8 cellular contexts compared by ENCODE assay signal in genomic region chr1:1033009-1033587, GRCh38. TPM values are rescaled to one million over a fixed set of nuclear protein-coding genes. Genes with fewer than 3 reads are reported as not detected.
DNase-seq lines count a peak whose midpoint lies in the region; ATAC-seq lines count a peak whose summit lies in the region.

No MANE protein-coding gene starts in this region.

- CTCF ChIA-PET in activated CD8-positive, alpha-beta T cell treated with anti-CD3 and anti-CD28 coated beads, Interleukin-2, amount 10 ng/mL, durations not matched to agents 7 days and 5 days (lab: Charles Lee) = interaction anchor here (0.7 to 4.0 kb wide), 16 partner anchors 11 to 339 kb away, joined by 3 to 52 read pairs (median 4); partner anchors contain the start of genes AGRN and ISG15

- no peak overlapping the region for H3K27ac ChIP-seq in mesodermal cell (ENCODE audit: low read depth, low read length, severe bottlenecking)

- peak; percentile 83 for ATAC-seq in HG03066 (IDR thresholded peaks at IDR 0.05; ENCODE audit: low read depth, unreplicated experiment)
- ATAC-seq in activated CD8-positive, alpha-beta T cell treated with anti-CD3 and anti-CD28 coated beads, Interleukin-2, amount 10 ng/mL, durations not matched to agents 7 days and 5 days = peak; percentile 93
- ATAC-seq in effector memory CD8-positive, alpha-beta T cell (replicated peaks) = peak; percentile 92

- H3K4me1 Mint-ChIP-seq in activated CD8-positive, alpha-beta T cell treated with anti-CD3 and anti-CD28 coated beads, Interleukin-2, amount 10 ng/mL, durations not matched to agents 7 days and 5 days (ENCODE audit: low read depth) = peaks cover 12% of the 10 kb centered on the region
- peaks cover 4 to 6% of the 10 kb centered on the region in 2 donors for H3K4me1 Mint-ChIP-seq in effector memory CD8-positive, alpha-beta T cell (ENCODE audit: low read depth in 2 of 2)

- POLR2A ChIA-PET in activated CD8-positive, alpha-beta T cell treated with anti-CD3 and anti-CD28 coated beads, Interleukin-2, amount 10 ng/mL, durations not matched to agents 7 days and 5 days (lab: Charles Lee) = interaction anchor here (0.5 to 1.5 kb wide), 4 partner anchors 30 to 393 kb away, joined by 3 to 13 read pairs (median 3); partner anchors contain the start of gene AURKAIP1

- H3K36me3 ChIP-seq in mesodermal cell (ENCODE audit: control insufficient read depth, insufficient read depth, low read length) = peaks cover 18% of the 10 kb centered on the region

- no peaks in the 10 kb centered on the region for H3K36me3 Mint-ChIP-seq in activated CD8-positive, alpha-beta T cell treated with anti-CD3 and anti-CD28 coated beads, Interleukin-2, amount 10 ng/mL, durations not matched to agents 7 days and 5 days (ENCODE audit: low read depth)
- H3K36me3 Mint-ChIP-seq in effector memory CD8-positive, alpha-beta T cell (ENCODE audit: insufficient read depth) = no peaks in the 10 kb centered on the region

- no peaks in the 10 kb centered on the region for H3K9me3 ChIP-seq in mesodermal cell (ENCODE audit: control insufficient read depth, low read length)

- H3K4me3 Mint-ChIP-seq in activated CD8-positive, alpha-beta T cell treated with anti-CD3 and anti-CD28 coated beads, Interleukin-2, amount 10 ng/mL, durations not matched to agents 7 days and 5 days = peak overlapping the region; percentile 46
- H3K4me3 Mint-ChIP-seq in effector memory CD8-positive, alpha-beta T cell = peak overlapping the region; percentile 49 to 72

- peaks cover 2% of the 10 kb centered on the region for H3K27me3 Mint-ChIP-seq in activated CD8-positive, alpha-beta T cell treated with anti-CD3 and anti-CD28 coated beads, Interleukin-2, amount 10 ng/mL, durations not matched to agents 7 days and 5 days (ENCODE audit: low read depth)
- H3K27me3 Mint-ChIP-seq in effector memory CD8-positive, alpha-beta T cell = peaks cover 21 to 48% of the 10 kb centered on the region in 2 donors

- peak; percentile 42 for DNase-seq in NCI-H2029 (lab: John Stamatoyannopoulos, UW)
- DNase-seq in NCI-H2029 treated with DMSO at 0.1 percent for 48 hours (lab: John Stamatoyannopoulos, UW) = no peak
- DNase-seq in NCI-H446 (lab: John Stamatoyannopoulos, UW) = peak; percentile 78 to 94
- peak; percentile 95 for DNase-seq in activated CD8-positive, alpha-beta T cell treated with anti-CD3 and anti-CD28 coated beads, Interleukin-2, amount 10 ng/mL, durations not matched to agents 7 days and 5 days
- peak; percentile 71 to 78 (median 74) for DNase-seq in effector memory CD8-positive, alpha-beta T cell
- DNase-seq in stimulated activated CD8-positive, alpha-beta memory T cell treated with anti-CD3 and anti-CD28 coated beads, Interleukin-2, amount 100 ng/mL, for 1 hour (ENCODE audit: low read depth in 2 of 2) = peak; percentile 70 to 73

- peaks cover 14% of the 10 kb centered on the region for H3K4me1 ChIP-seq in mesodermal cell (ENCODE audit: control insufficient read depth, insufficient read depth, low read length, poor library complexity, severe bottlenecking)

- H3K4me3 ChIP-seq in mesodermal cell (ENCODE audit: extremely low read depth, insufficient read depth, low read length, poor library complexity, severe bottlenecking) = peak overlapping the region; percentile 32

- no peak overlapping the region for H3K27ac Mint-ChIP-seq in activated CD8-positive, alpha-beta T cell treated with anti-CD3 and anti-CD28 coated beads, Interleukin-2, amount 10 ng/mL, durations not matched to agents 7 days and 5 days
- no peak overlapping the region for H3K27ac Mint-ChIP-seq in effector memory CD8-positive, alpha-beta T cell

- no peaks in the 10 kb centered on the region for H3K9me3 Mint-ChIP-seq in activated CD8-positive, alpha-beta T cell treated with anti-CD3 and anti-CD28 coated beads, Interleukin-2, amount 10 ng/mL, durations not matched to agents 7 days and 5 days (ENCODE audit: insufficient read depth)
- no peaks in the 10 kb centered on the region for H3K9me3 Mint-ChIP-seq in effector memory CD8-positive, alpha-beta T cell

- 0 to 1% methylated on average over 40 to 41 of the region's 73 CpGs for WGBS in mesodermal cell (ENCODE audit: insufficient coverage in 2 of 2), 2 experiments

RNA-seq across cellular contexts. Expression of gene AGRN, which starts 13.2 kb away (rescaled TPM):
- 10 to 100 TPM; 12.4 to 14.6 TPM for total RNA-seq in activated CD8-positive, alpha-beta T cell treated with anti-CD3 and anti-CD28 coated beads, Interleukin-2, amount 10 ng/mL, durations not matched to agents 7 days and 5 days
- polyA plus RNA-seq in mesodermal cell (2013, experiment 1 of 2) = 116 TPM
- polyA plus RNA-seq in mesodermal cell (2013, experiment 2 of 2) = 88.7 TPM

RNA-seq across cellular contexts. Expression of gene ISG15, which starts 19.8 kb away (rescaled TPM):
- total RNA-seq in activated CD8-positive, alpha-beta T cell treated with anti-CD3 and anti-CD28 coated beads, Interleukin-2, amount 10 ng/mL, durations not matched to agents 7 days and 5 days = 100 to 1,000 TPM; 385 to 413 TPM
- 53.2 TPM for polyA plus RNA-seq in mesodermal cell (2013, experiment 1 of 2)
- polyA plus RNA-seq in mesodermal cell (2013, experiment 2 of 2) = 44.4 TPM

RNA-seq across cellular contexts. Expression of gene HES4, which starts 33.2 kb away (rescaled TPM):
- under 1 TPM; 0.45 to 0.50 TPM for total RNA-seq in activated CD8-positive, alpha-beta T cell treated with anti-CD3 and anti-CD28 coated beads, Interleukin-2, amount 10 ng/mL, durations not matched to agents 7 days and 5 days
- 59.5 TPM for polyA plus RNA-seq in mesodermal cell (2013, experiment 1 of 2)
- polyA plus RNA-seq in mesodermal cell (2013, experiment 2 of 2) = 35.5 TPM

RNA-seq across cellular contexts. Expression of gene RNF223, which starts 41.0 kb away (rescaled TPM):
- not detected for total RNA-seq in activated CD8-positive, alpha-beta T cell treated with anti-CD3 and anti-CD28 coated beads, Interleukin-2, amount 10 ng/mL, durations not matched to agents 7 days and 5 days
- not detected for polyA plus RNA-seq in mesodermal cell (2013, experiment 1 of 2)
- polyA plus RNA-seq in mesodermal cell (2013, experiment 2 of 2) = not detected

RNA-seq across cellular contexts. Expression of gene PERM1, which starts 51.2 kb away (rescaled TPM):
- not detected for total RNA-seq in activated CD8-positive, alpha-beta T cell treated with anti-CD3 and anti-CD28 coated beads, Interleukin-2, amount 10 ng/mL, durations not matched to agents 7 days and 5 days
- not detected for polyA plus RNA-seq in mesodermal cell (2013, experiment 1 of 2)
- not detected for polyA plus RNA-seq in mesodermal cell (2013, experiment 2 of 2)
